Comparison of ENCODE assay signal across 11 cellular contexts in the genomic region with DNA sequence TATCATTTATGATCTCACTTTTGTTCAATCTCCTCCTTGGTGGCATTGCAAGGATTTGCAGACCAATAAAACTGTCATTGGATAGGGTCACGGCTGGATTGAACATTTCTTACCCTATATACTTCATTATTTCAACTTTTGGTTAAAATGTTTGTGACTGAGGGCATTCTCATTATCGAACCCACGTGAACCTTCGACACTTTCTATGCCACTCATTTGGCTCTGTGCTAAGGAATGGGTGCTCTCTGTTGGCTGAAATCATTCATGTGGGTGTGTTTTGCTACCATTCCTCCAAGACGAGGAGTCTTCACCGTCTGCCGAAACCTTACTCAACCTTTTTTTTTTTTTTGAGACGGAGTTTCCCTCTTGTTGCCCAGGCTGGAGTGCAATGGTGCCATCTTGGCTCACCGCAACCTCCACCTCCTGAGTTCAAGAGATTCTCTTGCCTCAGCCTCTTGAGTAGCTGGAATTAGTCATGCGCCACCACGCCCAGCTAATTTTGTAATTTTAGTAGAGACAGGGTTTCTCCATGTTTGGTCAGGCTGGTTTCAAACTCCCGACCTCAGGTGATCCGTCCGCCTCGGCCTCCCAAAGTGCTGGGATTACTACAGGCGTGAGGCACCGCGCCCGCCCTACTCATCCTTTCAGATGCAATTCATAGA.
DNase-seq lines count a peak whose midpoint lies in the region; ATAC-seq and TF ChIP-seq lines count a peak whose summit lies in the region.
"Had no signal": no experiment of that assay in that cellular context is flagged by ENCODE, and none has a peak within 500 bp of the region (broad histone marks: within the 10 kb centered on the region; RNA-seq: fewer than 3 reads in every experiment).

No MANE protein-coding gene starts in this region.

- H3K4me1 Mint-ChIP-seq in activated naive CD4-positive, alpha-beta T cell treated with anti-CD3 and anti-CD28 coated beads, Interleukin-2, amount 50 U/mL, for 24 hours = peaks cover 18% of the 10 kb centered on the region
- H3K4me1 Mint-ChIP-seq in H9 = peaks cover 3 to 5% of the 10 kb centered on the region in 2 experiments; a peak in 1 of 4 replicates

- intact Hi-C loops in tibial artery (cut with DNase I; ENCODE audit: low total_unique reads) = no loop called here

- no peak overlapping the region for H3K23ac ChIP-seq in H9 (ENCODE audit: insufficient read length, low read depth, low read length)

- H3K9me3 ChIP-seq in tibial artery = no peaks in the 10 kb centered on the region
- no peaks in the 10 kb centered on the region for H3K9me3 ChIP-seq in H9 (ENCODE audit: control insufficient read depth, low read depth, low read length)

- H4K20me1 ChIP-seq in H9 (ENCODE audit: control insufficient read depth, insufficient read depth, insufficient read length) = no peaks in the 10 kb centered on the region

- no peak overlapping the region for H2BK15ac ChIP-seq in H9 (ENCODE audit: low read depth, low read length)

- no peak overlapping the region for H4K91ac ChIP-seq in H9 (ENCODE audit: insufficient read length, low read depth, low read length)

- H3K27ac Mint-ChIP-seq in activated naive CD4-positive, alpha-beta T cell treated with anti-CD3 and anti-CD28 coated beads, Interleukin-2, amount 50 U/mL, for 24 hours = peak overlapping the region; percentile 51
- H3K27ac Mint-ChIP-seq in H9 = no peak overlapping the region

- H4K8ac ChIP-seq in H9 (replicated peaks; ENCODE audit: insufficient read length, low read depth, low read length) = no peak overlapping the region

- H2AK5ac ChIP-seq in H9 (ENCODE audit: insufficient read length, low read length) = no peak overlapping the region

- TF ChIP-seq CTCF in tibial artery (IDR thresholded peaks at IDR 0.05) = no peak
- TF ChIP-seq CTCF in H9 (conservative IDR thresholded peaks at IDR 0.05) = no peak

- H3K9me3 Mint-ChIP-seq in activated naive CD4-positive, alpha-beta T cell treated with anti-CD3 and anti-CD28 coated beads, Interleukin-2, amount 50 U/mL, for 24 hours = no peaks in the 10 kb centered on the region
- no peaks in the 10 kb centered on the region for H3K9me3 Mint-ChIP-seq in H9

- peaks cover 4 to 86% (median 49%) of the 10 kb centered on the region in 4 donors for H3K4me1 ChIP-seq in tibial artery
- no peaks in the 10 kb centered on the region for H3K4me1 ChIP-seq in H9 (ENCODE audit: insufficient read depth, low read length)

- no peak for ATAC-seq in GM19035 (IDR thresholded peaks at IDR 0.05; ENCODE audit: unreplicated experiment)
- ATAC-seq in GM21526 (IDR thresholded peaks at IDR 0.05; ENCODE audit: low FRiP score, unreplicated experiment) = no peak

- H3T11ph ChIP-seq in H9 (ENCODE audit: low read length) = no peak overlapping the region

- no peak overlapping the region for H2BK5ac ChIP-seq in H9 (ENCODE audit: insufficient read length, low read length)

- H3K27ac ChIP-seq in tibial artery = peak overlapping the region; percentile 50 to 84
- no peak overlapping the region for H3K27ac ChIP-seq in H9 (ENCODE audit: insufficient read length, low read depth, low read length)

- H3K9ac ChIP-seq in H9 (ENCODE audit: extremely low read depth, insufficient read length, low read length) = no peak overlapping the region

- H3K4ac ChIP-seq in H9 (ENCODE audit: low read depth, low read length) = no peak overlapping the region

- H2BK120ac ChIP-seq in H9 (ENCODE audit: low read depth, low read length, poor library complexity, severe bottlenecking) = no peak overlapping the region

- no peak overlapping the region for H3K18ac ChIP-seq in H9 (ENCODE audit: insufficient read length, low read depth, low read length)

- no peak overlapping the region for H4K5ac ChIP-seq in H9 (ENCODE audit: insufficient read length, low read depth, low read length)

- H3K4me2 ChIP-seq in H9 (ENCODE audit: insufficient read depth, insufficient read length, low read length) = no peak overlapping the region

- H3K36me3 ChIP-seq in tibial artery = no peaks in the 10 kb centered on the region

- H2BK20ac ChIP-seq in H9 (ENCODE audit: low read depth, low read length, poor library complexity, severe bottlenecking) = no peak overlapping the region

- H3K79me1 ChIP-seq in H9 (ENCODE audit: insufficient read depth, low read depth, low read length, poor library complexity, severe bottlenecking) = no peaks in the 10 kb centered on the region

- no peak overlapping the region for H2AFZ ChIP-seq in H9 (ENCODE audit: low read length)

- H3K79me2 ChIP-seq in H9 (ENCODE audit: insufficient read depth, low read length) = no peaks in the 10 kb centered on the region

- no peak overlapping the region for H3K4me3 ChIP-seq in tibial artery

- no peaks in the 10 kb centered on the region for H3K27me3 Mint-ChIP-seq in activated naive CD4-positive, alpha-beta T cell treated with anti-CD3 and anti-CD28 coated beads, Interleukin-2, amount 50 U/mL, for 24 hours
- H3K27me3 Mint-ChIP-seq in H9 (ENCODE audit: low read depth) = peaks cover 2% of the 10 kb centered on the region; the same call in 1 of the 2 replicates

- no peaks in the 10 kb centered on the region for H3K23me2 ChIP-seq in H9 (ENCODE audit: insufficient read length, low read depth, low read length, poor library complexity, severe bottlenecking)

- no peak for DNase-seq in activated naive CD4-positive, alpha-beta T cell (lab: John Stamatoyannopoulos, UW)
- peak; percentile 33 for DNase-seq in amniotic epithelial cell (ENCODE audit: low read depth)
- peak; percentile 28 for DNase-seq in kidney tubule cell (ENCODE audit: low spot score)
- no peak for DNase-seq in tibial artery
- DNase-seq in H9 = no peak
- DNase-seq: erythroblast, kidney, NCI-H146 had no signal

- H3K36me3 Mint-ChIP-seq in activated naive CD4-positive, alpha-beta T cell treated with anti-CD3 and anti-CD28 coated beads, Interleukin-2, amount 50 U/mL, for 24 hours = peaks cover 2% of the 10 kb centered on the region
- H3K36me3 Mint-ChIP-seq in H9 (ENCODE audit: insufficient read depth in 1 of 3, low read depth in 3 of 3) = peaks cover 0 to 7% (median 0%) of the 10 kb centered on the region in 3 experiments; a peak in 1 of 7 replicates

- H3K4me3 Mint-ChIP-seq in activated naive CD4-positive, alpha-beta T cell treated with anti-CD3 and anti-CD28 coated beads, Interleukin-2, amount 50 U/mL, for 24 hours = no peak overlapping the region
- H3K4me3 Mint-ChIP-seq in H9 = no peak overlapping the region

- H3K56ac ChIP-seq in H9 (ENCODE audit: insufficient read length, low read depth, low read length) = no peak overlapping the region

- no peak overlapping the region for H3K14ac ChIP-seq in H9 (ENCODE audit: insufficient read depth, low read length)

- H3K27me3 ChIP-seq in tibial artery (no peaks in the 10 kb centered on the region), H9 (ENCODE audit: insufficient read depth, low read length) (no peaks in the 10 kb centered on the region)

- no peak overlapping the region for H2BK12ac ChIP-seq in H9 (ENCODE audit: insufficient read length, low read depth, low read length)

- WGBS in H9 (ENCODE audit: extremely low coverage, insufficient read length, low lambda C conversion rate) = no CpG with 5 or more reads among the region's 19 CpGs

Comparison
In these comparisons a context has a peak if more than half of its experiments do, and no peak if none do; other contexts are left out.
1. DNase-seq: peak in amniotic epithelial cell (single experiment) and kidney tubule cell (single experiment); none in activated naive CD4-positive, alpha-beta T cell (0 of 4), tibial artery (0 of 2) and H9 (single experiment).